Comparison of ENCODE assay signal across 25 cellular contexts in genomic region chr16:80628254-80628653, GRCh38.
"Had no signal": no experiment of that assay in that cellular context is flagged by ENCODE, and none has a peak within 500 bp of the region (broad histone marks: within the 10 kb centered on the region; RNA-seq: fewer than 3 reads in every experiment).

No MANE protein-coding gene starts in this region.

- H3K4me1 ChIP-seq: colonic mucosa, esophagus squamous epithelium, gastrocnemius medialis, heart right ventricle, left lung, lower lobe of right lung had no signal

- H3K36me3 ChIP-seq: colonic mucosa, gastrocnemius medialis, lower lobe of right lung had no signal

- DNase-seq: colonic mucosa; cortex of kidney; dorsolateral prefrontal cortex; effector CD4-positive, alpha-beta T cell; effector memory CD4-positive, alpha-beta T cell; esophagus squamous epithelium; foreskin fibroblast; foreskin melanocyte; gastrocnemius medialis; glutamatergic neuron; heart right ventricle; hippocampal formation; left cardiac atrium; left lung; left ventricle myocardium superior; lower lobe of right lung; mesenchymal stem cell; mucosa of descending colon; naive B cell; naive thymus-derived CD8-positive, alpha-beta T cell had no signal

- FAIRE-seq: endothelial cell of umbilical vein, islet of Langerhans, keratinocyte had no signal

- H3K36me3 Mint-ChIP-seq: mesothelial cell of epicardium, naive B cell had no signal

- H3K4me3 ChIP-seq: colonic mucosa, dorsolateral prefrontal cortex, esophagus squamous epithelium, gastrocnemius medialis, heart right ventricle, left lung, lower lobe of right lung, mucosa of descending colon had no signal

- H3K27ac ChIP-seq: colonic mucosa, dorsolateral prefrontal cortex, esophagus squamous epithelium, gastrocnemius medialis, heart right ventricle, left lung, lower lobe of right lung had no signal

- H3K4me1 Mint-ChIP-seq: mesothelial cell of epicardium, naive B cell had no signal

- H3K27me3 ChIP-seq: colonic mucosa, dorsolateral prefrontal cortex, esophagus squamous epithelium, gastrocnemius medialis, heart right ventricle, left lung had no signal

- H3K27me3 Mint-ChIP-seq: dendritic cell treated with granulocyte-macrophage colony-stimulating factor and Interleukin-4, amounts not matched to agents 40 ng/mL and 50 ng/mL, for 4 days; naive thymus-derived CD8-positive, alpha-beta T cell had no signal

- H3K27ac Mint-ChIP-seq: dendritic cell treated with granulocyte-macrophage colony-stimulating factor and Interleukin-4, amounts not matched to agents 40 ng/mL and 50 ng/mL, for 4 days; mesothelial cell of epicardium; naive thymus-derived CD8-positive, alpha-beta T cell had no signal

- H3K9me3 ChIP-seq: colonic mucosa, esophagus squamous epithelium, gastrocnemius medialis, mucosa of descending colon had no signal

- H3K4me3 Mint-ChIP-seq: dendritic cell treated with granulocyte-macrophage colony-stimulating factor and Interleukin-4, amounts not matched to agents 40 ng/mL and 50 ng/mL, for 4 days; mesothelial cell of epicardium; naive thymus-derived CD8-positive, alpha-beta T cell had no signal

- ATAC-seq: gastrocnemius medialis; heart right ventricle; left cardiac atrium; left lung; left ventricle myocardium superior; lower lobe of right lung; mucosa of descending colon; naive thymus-derived CD8-positive, alpha-beta T cell had no signal
